In the genomic region with DNA sequence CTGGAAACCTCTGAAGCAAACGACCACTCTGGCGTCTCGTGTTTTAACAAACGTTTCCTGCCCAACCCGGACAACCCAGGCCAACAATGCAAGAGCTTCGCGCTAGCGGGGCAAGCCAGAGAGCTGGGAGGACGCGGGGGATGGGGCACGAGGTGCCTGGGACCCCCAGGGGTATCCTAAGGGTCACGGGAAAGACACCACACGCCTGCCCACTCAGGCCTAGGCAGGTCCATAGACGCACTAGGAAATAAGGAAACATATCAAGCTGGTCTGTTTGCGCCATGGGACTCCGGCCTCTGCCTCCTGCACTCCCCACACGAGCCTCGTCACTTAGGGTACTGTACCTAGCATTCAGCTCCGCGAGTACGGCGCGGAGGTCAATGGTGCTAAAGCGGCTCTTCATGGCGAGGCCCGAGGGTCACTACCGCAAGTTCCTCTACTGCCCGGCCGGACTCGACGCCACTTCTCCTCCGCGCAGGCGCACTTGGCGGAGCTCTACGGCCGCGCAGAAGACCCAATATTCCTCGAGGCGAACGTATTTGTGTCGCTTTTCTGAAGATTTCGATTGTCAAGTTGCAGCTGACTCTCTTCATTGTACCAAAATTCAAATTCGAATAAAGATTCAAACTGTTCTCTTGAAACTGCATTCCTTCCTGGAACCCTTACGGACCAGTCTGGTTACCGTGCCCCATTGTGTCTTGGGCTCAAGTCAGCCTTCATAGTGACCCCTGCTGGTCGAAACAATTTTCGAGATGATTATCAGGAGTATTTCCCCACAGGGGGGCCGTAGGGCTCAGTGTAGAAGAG, we compare ENCODE assay signal across 8 cellular contexts. TPM values are rescaled to one million over a fixed set of nuclear protein-coding genes. Genes with fewer than 3 reads are reported as not detected.
DNase-seq lines count a peak whose midpoint lies in the region; ATAC-seq, FAIRE-seq and TF ChIP-seq lines count a peak whose summit lies in the region.

A gene with protein sequence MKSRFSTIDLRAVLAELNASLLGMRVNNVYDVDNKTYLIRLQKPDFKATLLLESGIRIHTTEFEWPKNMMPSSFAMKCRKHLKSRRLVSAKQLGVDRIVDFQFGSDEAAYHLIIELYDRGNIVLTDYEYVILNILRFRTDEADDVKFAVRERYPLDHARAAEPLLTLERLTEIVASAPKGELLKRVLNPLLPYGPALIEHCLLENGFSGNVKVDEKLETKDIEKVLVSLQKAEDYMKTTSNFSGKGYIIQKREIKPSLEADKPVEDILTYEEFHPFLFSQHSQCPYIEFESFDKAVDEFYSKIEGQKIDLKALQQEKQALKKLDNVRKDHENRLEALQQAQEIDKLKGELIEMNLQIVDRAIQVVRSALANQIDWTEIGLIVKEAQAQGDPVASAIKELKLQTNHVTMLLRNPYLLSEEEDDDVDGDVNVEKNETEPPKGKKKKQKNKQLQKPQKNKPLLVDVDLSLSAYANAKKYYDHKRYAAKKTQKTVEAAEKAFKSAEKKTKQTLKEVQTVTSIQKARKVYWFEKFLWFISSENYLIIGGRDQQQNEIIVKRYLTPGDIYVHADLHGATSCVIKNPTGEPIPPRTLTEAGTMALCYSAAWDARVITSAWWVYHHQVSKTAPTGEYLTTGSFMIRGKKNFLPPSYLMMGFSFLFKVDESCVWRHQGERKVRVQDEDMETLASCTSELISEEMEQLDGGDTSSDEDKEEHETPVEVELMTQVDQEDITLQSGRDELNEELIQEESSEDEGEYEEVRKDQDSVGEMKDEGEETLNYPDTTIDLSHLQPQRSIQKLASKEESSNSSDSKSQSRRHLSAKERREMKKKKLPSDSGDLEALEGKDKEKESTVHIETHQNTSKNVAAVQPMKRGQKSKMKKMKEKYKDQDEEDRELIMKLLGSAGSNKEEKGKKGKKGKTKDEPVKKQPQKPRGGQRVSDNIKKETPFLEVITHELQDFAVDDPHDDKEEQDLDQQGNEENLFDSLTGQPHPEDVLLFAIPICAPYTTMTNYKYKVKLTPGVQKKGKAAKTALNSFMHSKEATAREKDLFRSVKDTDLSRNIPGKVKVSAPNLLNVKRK (minus strand): TSS at position 438 of the 807 bp plus-strand sequence. CDS start 35 bp downstream, at position 403.

- H3K27ac Mint-ChIP-seq in T-cell: peak within 1 kb of the TSS; percentile 96 to 97

- no peaks in the 10 kb centered on the region for H3K27me3 ChIP-seq in adrenal gland
- no peaks in the 10 kb centered on the region for H3K27me3 ChIP-seq in prostate gland (replicated peaks; ENCODE audit: insufficient read depth)

- ATAC-seq in HG02759 (IDR thresholded peaks at IDR 0.05; ENCODE audit: unreplicated experiment) (peak; percentile 86), T-cell (replicated peaks in 1 of 4) (peak; percentile 75 to 83 (median 78)), left cardiac atrium (peak; percentile 92)

- H3K9me3 Mint-ChIP-seq in T-cell: no peaks in the 10 kb centered on the region

- TF ChIP-seq POLR2A in adrenal gland (IDR thresholded peaks at IDR 0.05) (peak; percentile 66 to 88), prostate gland (IDR thresholded peaks at IDR 0.05) (peak; percentile 63)

- DNase-seq in NCI-H128 (lab: John Stamatoyannopoulos, UW; ENCODE audit: unreplicated experiment) (peak; percentile 90), T-cell (peak; percentile 49 to 82 (median 68)), adrenal gland (peak; percentile 85 to 94 (median 89)), left cardiac atrium (peak; percentile 89), prostate gland (ENCODE audit: low spot score) (peak; percentile 82), urothelium cell line (ENCODE audit: low spot score) (peak; percentile 92)

- H3K9me3 ChIP-seq in adrenal gland (replicated peaks in 1 of 3): no peaks in the 10 kb centered on the region
- H3K9me3 ChIP-seq in prostate gland: no peaks in the 10 kb centered on the region

- intact Hi-C loops in adrenal gland (cut with DNase I): no loop called here
- intact Hi-C loops in left cardiac atrium (cut with DNase I): no loop called here
- intact Hi-C loops in prostate gland (cut with DNase I): loop anchor here (5.0 kb wide), 1 partner anchor 220 kb away; no protein-coding TSS in a partner anchor

- 0% methylated on average over 19 to 49 of the region's 49 CpGs for WGBS in adrenal gland, 4 donors
- WGBS in prostate gland: under 1% methylated on average over 49 of the region's 49 CpGs

- H3K4me3 ChIP-seq in adrenal gland: peak within 1 kb of the TSS; percentile 45 to 92 (median 66)
- H3K4me3 ChIP-seq in prostate gland: peak within 1 kb of the TSS; percentile 59 to 72

- CTCF ChIA-PET in T-cell (lab: Charles Lee): interaction anchor here (0.6 to 7.3 kb wide), 51 partner anchors 7 to 813 kb away, joined by 3 to 144 read pairs (median 5); a partner anchor contains a TSS

- peaks cover 0 to 28% of the 10 kb centered on the region in 2 donors for H3K36me3 ChIP-seq in adrenal gland (replicated peaks in 1 of 2)
- no peaks in the 10 kb centered on the region for H3K36me3 ChIP-seq in prostate gland

- no peaks in the 10 kb centered on the region for H3K27me3 Mint-ChIP-seq in T-cell

- peak within 1 kb of the TSS; percentile 12 to 94 (median 89) for H3K27ac ChIP-seq in adrenal gland
- H3K27ac ChIP-seq in prostate gland: peak within 1 kb of the TSS; percentile 81 to 84

- H3K4me1 Mint-ChIP-seq in T-cell: peaks cover 44 to 55% (median 45%) of the 10 kb centered on the region in 3 donors

- TF ChIP-seq CTCF in GM12874 (IDR thresholded peaks at IDR 0.05; ENCODE audit: insufficient read depth, low read depth, low read length) (peak; percentile 74), adrenal gland (IDR thresholded peaks at IDR 0.05) (peak; percentile 68 to 95 (median 82)), prostate gland (IDR thresholded peaks at IDR 0.05) (peak; percentile 70 to 84 (median 84))

- H3K4me3 Mint-ChIP-seq in T-cell: peak within 1 kb of the TSS; percentile 98 to 100 (median 99)

- H3K4me1 ChIP-seq in adrenal gland (replicated peaks in 1 of 2): peaks cover 12 to 16% of the 10 kb centered on the region in 2 donors
- H3K4me1 ChIP-seq in prostate gland (replicated peaks): peaks cover 3% of the 10 kb centered on the region

- POLR2A ChIA-PET in T-cell (lab: Charles Lee): interaction anchor here (0.5 to 3.8 kb wide), 20 partner anchors 9 to 265 kb away, joined by 3 to 33 read pairs (median 3); a partner anchor contains a TSS

- FAIRE-seq in urothelium cell line (lab: Jason Lieb, UNC): peak; percentile 65

- H3K36me3 Mint-ChIP-seq in T-cell: peaks cover 11% of the 10 kb centered on the region

RNA-seq across cellular contexts. Expression of the gene that starts here (rescaled TPM):
- total RNA-seq in T-cell (100 to 1,000 TPM in 1 of 5 donors, 10 to 100 TPM in 4; 73.0 to 106 (median 88.8) TPM), adrenal gland (10 to 100 TPM; 14.8 to 69.0 (median 54.4) TPM), left cardiac atrium (10 to 100 TPM; 48.6 to 60.5 TPM), prostate gland (10 to 100 TPM; 63.9 to 71.7 TPM)
- 10 to 100 TPM; 28.1 to 88.3 (median 60.7) TPM for polyA plus RNA-seq in adrenal gland

Comparison
In these comparisons a context has a peak if more than half of its experiments do, and no peak if none do; other contexts are left out.
1. Peak in every context shown above with its lines: DNase-seq, ATAC-seq, H3K4me3 ChIP-seq and H3K27ac ChIP-seq.